In the genomic region with DNA sequence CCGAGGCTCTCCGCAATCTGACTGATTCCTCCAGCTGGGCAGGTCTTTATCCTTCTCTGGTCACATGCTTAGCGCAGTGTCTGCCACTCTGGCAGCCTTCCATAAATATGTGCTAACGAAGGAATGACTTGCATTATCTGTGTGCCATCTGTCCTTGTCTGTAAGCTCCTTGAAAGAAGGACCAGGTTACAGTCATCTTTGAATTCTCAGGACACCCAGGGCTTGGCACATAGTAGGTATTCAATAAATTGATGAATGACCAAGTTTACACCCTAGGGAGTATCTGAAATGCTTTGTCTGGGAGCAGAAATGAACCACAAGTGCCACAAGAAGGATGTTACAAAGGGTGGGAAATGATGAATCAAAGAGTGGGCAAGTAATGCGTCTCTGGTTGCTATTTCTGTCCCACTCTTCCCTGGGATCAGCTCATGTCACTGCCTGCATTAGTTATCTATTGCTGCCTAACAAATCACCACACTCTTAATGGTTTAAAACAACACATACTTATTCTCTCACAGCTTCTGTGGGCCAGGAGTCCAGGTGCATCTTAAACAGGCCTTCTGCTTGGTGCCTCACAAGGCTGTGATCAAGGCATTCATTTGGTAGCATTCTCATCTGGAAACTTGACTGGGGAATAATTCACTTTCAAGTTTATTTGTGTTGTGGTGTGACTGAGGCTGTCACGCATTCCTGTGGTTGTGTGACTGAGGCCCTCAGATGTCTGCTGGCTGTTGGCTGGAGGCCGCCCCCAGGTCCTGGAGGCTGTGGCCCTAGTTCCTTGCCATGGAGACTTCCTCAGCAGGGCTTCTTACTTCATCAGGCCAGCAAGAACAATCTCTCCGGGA, we compare ENCODE assay signal across 1 cellular context.
TF ChIP-seq lines count a peak whose summit lies in the region.

No MANE protein-coding gene starts in this region.

TF ChIP-seq in GM12878, 131 proteins besides CTCF, POLR2A, EP300 and RAD21 (continued from another document):
- TF ChIP-seq, protein P1, sequence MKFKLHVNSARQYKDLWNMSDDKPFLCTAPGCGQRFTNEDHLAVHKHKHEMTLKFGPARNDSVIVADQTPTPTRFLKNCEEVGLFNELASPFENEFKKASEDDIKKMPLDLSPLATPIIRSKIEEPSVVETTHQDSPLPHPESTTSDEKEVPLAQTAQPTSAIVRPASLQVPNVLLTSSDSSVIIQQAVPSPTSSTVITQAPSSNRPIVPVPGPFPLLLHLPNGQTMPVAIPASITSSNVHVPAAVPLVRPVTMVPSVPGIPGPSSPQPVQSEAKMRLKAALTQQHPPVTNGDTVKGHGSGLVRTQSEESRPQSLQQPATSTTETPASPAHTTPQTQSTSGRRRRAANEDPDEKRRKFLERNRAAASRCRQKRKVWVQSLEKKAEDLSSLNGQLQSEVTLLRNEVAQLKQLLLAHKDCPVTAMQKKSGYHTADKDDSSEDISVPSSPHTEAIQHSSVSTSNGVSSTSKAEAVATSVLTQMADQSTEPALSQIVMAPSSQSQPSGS (IDR thresholded peaks at IDR 0.05; ENCODE audit: low read length): peak; percentile 65; the same call in 1 of the 2 replicates
- TF ChIP-seq BCL11A (IDR thresholded peaks at IDR 0.05; ENCODE audit: low read depth, low read length): peak; percentile 61; the same call in 1 of the 2 replicates
- TF ChIP-seq MEF2A (IDR thresholded peaks at IDR 0.05; ENCODE audit: insufficient read depth, low read depth, low read length): 0 out of 2 replicates have a peak, but pooled peaks have one; percentile 27
- no peak for TF ChIP-seq ZBED1 (IDR thresholded peaks at IDR 0.05; ENCODE audit: borderline replicate concordance)
- TF ChIP-seq RUNX3 (IDR thresholded peaks at IDR 0.05; ENCODE audit: low read length): peak; percentile 83
- TF ChIP-seq PAX5 (IDR thresholded peaks at IDR 0.05; ENCODE audit: borderline replicate concordance, low read depth, low read length): 0 out of 2 replicates have a peak, but pooled peaks have one; percentile 21
- 0 out of 2 replicates have a peak, but pooled peaks have one; percentile 24 for TF ChIP-seq YY1 (IDR thresholded peaks at IDR 0.05; ENCODE audit: low read depth, low read length)
- TF ChIP-seq SRF (IDR thresholded peaks at IDR 0.05; ENCODE audit: low read depth in 2 of 2, low read length in 2 of 2): no peak
